8 cellular contexts compared by ENCODE assay signal in genomic region chr4:185142563-185142910, GRCh38. TPM values are rescaled to one million over a fixed set of nuclear protein-coding genes. Genes with fewer than 3 reads are reported as not detected.
DNase-seq lines count a peak whose midpoint lies in the region; ATAC-seq, FAIRE-seq and TF ChIP-seq lines count a peak whose summit lies in the region.

No MANE protein-coding gene starts in this region.

- no peaks in the 10 kb centered on the region for H3K9me3 Mint-ChIP-seq in activated T-helper 17 cell treated with anti-CD3 and anti-CD28 coated beads, Interleukin-2, amount 50 U/mL, for 72 hours

- peak; percentile 70 for FAIRE-seq in islet of Langerhans (lab: Jason Lieb, UNC)

- ATAC-seq in HG03025 (IDR thresholded peaks at IDR 0.05; ENCODE audit: low FRiP score, unreplicated experiment) (peak; percentile 23), GM18867 (IDR thresholded peaks at IDR 0.05; ENCODE audit: unreplicated experiment) (no peak), GM18861 (IDR thresholded peaks at IDR 0.05; ENCODE audit: unreplicated experiment) (no peak)
- ATAC-seq in activated T-helper 17 cell treated with anti-CD3 and anti-CD28 coated beads, Interleukin-2, amount 50 U/mL, for 72 hours (replicated peaks): peak; percentile 19

- H3K9me3 ChIP-seq in stomach: no peaks in the 10 kb centered on the region

- peaks cover 17% of the 10 kb centered on the region for H3K27me3 Mint-ChIP-seq in activated T-helper 17 cell treated with anti-CD3 and anti-CD28 coated beads, Interleukin-2, amount 50 U/mL, for 72 hours

- peak overlapping the region; percentile 80 to 96 (median 87) for H3K27ac ChIP-seq in stomach

- WGBS in stomach, 5 donors: 3 to 17% (median 10%) methylated on average over 6 to 10 of the region's 10 CpGs

- H3K4me3 Mint-ChIP-seq in activated T-helper 17 cell treated with anti-CD3 and anti-CD28 coated beads, Interleukin-2, amount 50 U/mL, for 72 hours: peak overlapping the region; percentile 81

- no peak for TF ChIP-seq POLR2A in stomach (IDR thresholded peaks at IDR 0.05)

- peak overlapping the region; percentile 4 for H3K27ac Mint-ChIP-seq in activated T-helper 17 cell treated with anti-CD3 and anti-CD28 coated beads, Interleukin-2, amount 50 U/mL, for 72 hours

- peaks cover 0 to 7% (median 0%) of the 10 kb centered on the region in 3 donors for H3K27me3 ChIP-seq in stomach

- intact Hi-C loops in stomach (cut with DNase I; ENCODE audit: low total_unique reads): no loop called here

- H3K36me3 Mint-ChIP-seq in activated T-helper 17 cell treated with anti-CD3 and anti-CD28 coated beads, Interleukin-2, amount 50 U/mL, for 72 hours (ENCODE audit: low read depth): no peaks in the 10 kb centered on the region

- peaks cover 4% of the 10 kb centered on the region for H3K4me1 Mint-ChIP-seq in activated T-helper 17 cell treated with anti-CD3 and anti-CD28 coated beads, Interleukin-2, amount 50 U/mL, for 72 hours

- DNase-seq in stomach (no peak), activated gamma-delta T cell (lab: John Stamatoyannopoulos, UW) (no peak)

- H3K4me1 ChIP-seq in stomach: peaks cover 9 to 40% (median 26%) of the 10 kb centered on the region in 4 donors

- H3K36me3 ChIP-seq in stomach: peaks cover 7 to 18% (median 13%) of the 10 kb centered on the region in 4 donors

- no peak for TF ChIP-seq EP300 in stomach (IDR thresholded peaks at IDR 0.05)

- H3K4me3 ChIP-seq in GM08714 (ENCODE audit: low read length): peak overlapping the region; percentile 77; the same call in 1 of the 2 replicates
- H3K4me3 ChIP-seq in stomach: peak overlapping the region; percentile 69 to 79 (median 74)

- no peak for TF ChIP-seq CTCF in stomach (IDR thresholded peaks at IDR 0.05)

RNA-seq across cellular contexts. Expression of gene SLC25A4, which starts 0.5 kb away (rescaled TPM):
- 10 to 100 TPM in 1 of 2 donors, 1 to 10 TPM in 1; 6.2 to 11.5 TPM for total RNA-seq in activated T-helper 17 cell treated with anti-CD3 and anti-CD28 coated beads, Interleukin-2, amount 50 U/mL, for 72 hours
- 100 to 1,000 TPM in 1 of 5 donors, 10 to 100 TPM in 4; 10.7 to 140 (median 36.5) TPM for total RNA-seq in stomach
- polyA plus RNA-seq in stomach: 10 to 100 TPM; 39.9 to 46.4 (median 46.3) TPM

Comparison
In these comparisons a context has a peak if more than half of its experiments do, and no peak if none do; other contexts are left out.
1. ATAC-seq: peak in HG03025 (single experiment) and activated T-helper 17 cell treated with anti-CD3 and anti-CD28 coated beads, Interleukin-2, amount 50 U/mL, for 72 hours (single experiment); none in GM18867 (single experiment) and GM18861 (single experiment).